16 cellular contexts compared by ENCODE assay signal in the genomic region with DNA sequence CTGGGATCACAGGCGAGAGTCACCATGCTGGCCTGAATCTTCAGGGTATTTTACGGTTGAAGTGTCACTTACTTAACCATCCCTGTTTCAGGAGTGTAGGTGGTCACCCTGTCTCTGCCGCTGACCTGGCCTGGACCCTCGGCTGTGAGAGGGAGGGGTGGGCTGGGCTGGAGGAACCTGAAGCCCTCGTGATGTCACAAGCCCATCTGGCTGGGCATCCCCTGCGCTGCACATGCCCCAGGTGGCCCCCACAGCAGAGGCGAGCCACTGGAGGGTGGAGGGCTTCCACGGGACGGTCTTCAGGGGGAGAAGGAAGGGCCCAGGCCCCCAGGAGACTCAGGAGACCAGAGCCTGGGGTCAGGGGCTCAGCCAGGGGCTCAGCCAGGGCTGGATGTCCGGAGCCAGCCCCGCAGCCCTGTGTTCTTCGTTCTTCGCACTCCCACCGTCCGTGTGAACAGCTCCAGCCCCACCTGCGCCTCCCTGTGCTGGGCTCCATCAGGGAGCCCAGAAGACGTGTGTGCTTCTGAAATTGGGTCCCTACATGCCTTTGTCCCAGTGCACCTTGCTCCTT. TPM values are rescaled to one million over a fixed set of nuclear protein-coding genes. Genes with fewer than 3 reads are reported as not detected.
A peak's percentile ranks its signal among the peaks of the same experiment; 100 is the strongest.
DNase-seq lines count a peak whose midpoint lies in the region; TF ChIP-seq lines count a peak whose summit lies in the region.
"Had no signal": no experiment of that assay in that cellular context is flagged by ENCODE, and none has a peak within 500 bp of the region (broad histone marks: within the 10 kb centered on the region; RNA-seq: fewer than 3 reads in every experiment).

No MANE protein-coding gene starts in this region.

- no peak overlapping the region for H3K27ac Mint-ChIP-seq in MCF 10A (ENCODE audit: low read depth, unreplicated experiment)

- H3K27me3 ChIP-seq in BLaER1 treated with 17β-estradiol and CSF1 and Interleukin-3, amounts not matched to agents 10 nM and 100 nM: peaks cover 5 to 7% (median 7%) of the 10 kb centered on the region in 11 experiments
- no peaks in the 10 kb centered on the region for H3K27me3 ChIP-seq in osteoblast (ENCODE audit: insufficient read depth, low read length)
- H3K27me3 ChIP-seq: SJCRH30 had no signal

- H3K9ac ChIP-seq in BLaER1 treated with 17β-estradiol and CSF1 and Interleukin-3, amounts not matched to agents 10 nM and 100 nM: no peak overlapping the region
- H3K9ac ChIP-seq in SK-N-MC (ENCODE audit: insufficient read length): no peak overlapping the region

- H3K4me1 Mint-ChIP-seq in MCF 10A (ENCODE audit: insufficient read depth, unreplicated experiment): peaks cover 4% of the 10 kb centered on the region

- no peak overlapping the region for H2AFZ ChIP-seq in osteoblast (ENCODE audit: low read length)

- no peak overlapping the region for H3K27ac ChIP-seq in BLaER1 treated with 17β-estradiol and CSF1 and Interleukin-3, amounts not matched to agents 10 nM and 100 nM
- H3K27ac ChIP-seq in SK-N-MC: peak overlapping the region; percentile 46; the same call in 1 of the 2 replicates
- H3K27ac ChIP-seq in osteoblast (ENCODE audit: low read depth, low read length): no peak overlapping the region
- H3K27ac ChIP-seq: C4-2B, SJCRH30 had no signal

- no peak overlapping the region for H3K4me3 Mint-ChIP-seq in MCF 10A (ENCODE audit: unreplicated experiment)

- intact Hi-C loops in MCF 10A (cut with micrococcal nuclease): no loop called here

- BruUV-seq in MCF 10A (replicated peaks; lab: Mats Ljungman, UMichigan): no TSS peak

- DNase-seq in D341Med (ENCODE audit: low spot score) (peak; percentile 41), SK-N-MC (ENCODE audit: low read depth, low spot score) (no peak), osteoblast (ENCODE audit: insufficient read length, low spot score, missing footprints) (peak; percentile 44), MCF 10A (ENCODE audit: unreplicated experiment) (no peak), COR-L47 (lab: John Stamatoyannopoulos, UW) (no peak)
- no peak for DNase-seq in effector CD8-positive, alpha-beta T cell (lab: John Stamatoyannopoulos, UW)
- DNase-seq: DMS153, HCEC 1CT, NCI-H1417 treated with DMSO at 0.1 percent for 48 hours, NCI-H187 treated with DMSO at 0.1 percent for 48 hours, NCI-H2227 treated with DMSO at 0.1 percent for 48 hours, RPMI8226, SJCRH30 had no signal

- H3K4me1 ChIP-seq in BLaER1 treated with 17β-estradiol and CSF1 and Interleukin-3, amounts not matched to agents 10 nM and 100 nM: peaks cover 49 to 94% (median 94%) of the 10 kb centered on the region in 10 experiments
- peaks cover 21% of the 10 kb centered on the region for H3K4me1 ChIP-seq in osteoblast (ENCODE audit: insufficient read depth, low read length)
- H3K4me1 ChIP-seq: SJCRH30 had no signal

- H3K4me2 ChIP-seq in BLaER1 treated with 17β-estradiol and CSF1 and Interleukin-3, amounts not matched to agents 10 nM and 100 nM: peak overlapping the region in 8 of 11 experiments; percentile 3 to 91 (median 86); a peak in 13 of 22 replicates
- no peak overlapping the region for H3K4me2 ChIP-seq in osteoblast (ENCODE audit: insufficient read depth, low read length)

- H3K9me3 Mint-ChIP-seq in MCF 10A (ENCODE audit: unreplicated experiment): no peaks in the 10 kb centered on the region

- POLR2A ChIA-PET in MCF 10A (lab: Yijun Ruan, JAX): no interaction called here

- H3K27me3 Mint-ChIP-seq in MCF 10A (ENCODE audit: insufficient read depth, unreplicated experiment): no peaks in the 10 kb centered on the region

- TF ChIP-seq CTCF in osteoblast (IDR thresholded peaks at IDR 0.05; ENCODE audit: extremely low read depth, low read depth, low read length) (no peak), MCF 10A (IDR thresholded peaks at IDR 0.05; ENCODE audit: unreplicated experiment) (no peak)

- H3K79me2 ChIP-seq in osteoblast (ENCODE audit: insufficient read depth, low read length): peaks cover 29% of the 10 kb centered on the region

- H3K9me3 ChIP-seq in BLaER1 treated with 17β-estradiol and CSF1 and Interleukin-3, amounts not matched to agents 10 nM and 100 nM (replicated peaks in 1 of 11): no peaks in the 10 kb centered on the region
- H3K9me3 ChIP-seq in SK-N-MC (ENCODE audit: low read depth, low read length) (no peaks in the 10 kb centered on the region), osteoblast (ENCODE audit: low read depth, low read length) (no peaks in the 10 kb centered on the region)
- H3K9me3 ChIP-seq: SJCRH30 had no signal

- H3K36me3 ChIP-seq in BLaER1 treated with 17β-estradiol and CSF1 and Interleukin-3, amounts not matched to agents 10 nM and 100 nM: peaks cover 8 to 66% (median 35%) of the 10 kb centered on the region in 11 experiments
- H3K36me3 ChIP-seq in SK-N-MC (ENCODE audit: insufficient read depth, low read length) (no peaks in the 10 kb centered on the region; the same call in 1 of the 2 replicates), osteoblast (ENCODE audit: insufficient read depth, low read length) (peaks cover 21% of the 10 kb centered on the region)
- H3K36me3 ChIP-seq: SJCRH30 had no signal

- H3K36me3 Mint-ChIP-seq in MCF 10A (ENCODE audit: insufficient read depth, unreplicated experiment): peaks cover 44% of the 10 kb centered on the region

- CTCF ChIA-PET in MCF 10A (lab: Yijun Ruan, JAX): interaction anchor here (8.3 kb wide), 1 partner anchor 118 kb away, joined by 94 read pairs; no protein-coding TSS in a partner anchor

- H4K20me1 ChIP-seq in BLaER1 treated with 17β-estradiol and CSF1 and Interleukin-3, amounts not matched to agents 10 nM and 100 nM: peaks cover 85 to 95% (median 94%) of the 10 kb centered on the region in 11 experiments
- peaks cover 27% of the 10 kb centered on the region for H4K20me1 ChIP-seq in osteoblast (ENCODE audit: insufficient read depth, low read length)

- no peak overlapping the region for H3K4me3 ChIP-seq in BLaER1 treated with 17β-estradiol and CSF1 and Interleukin-3, amounts not matched to agents 10 nM and 100 nM
- H3K4me3 ChIP-seq in SK-N-MC (no peak overlapping the region), osteoblast (ENCODE audit: insufficient read depth, low read length) (no peak overlapping the region)
- H3K4me3 ChIP-seq: GM12878, SJCRH30 had no signal

RNA-seq across cellular contexts. Expression of gene AHRR, which starts 7.6 kb away (rescaled TPM):
- total RNA-seq in osteoblast: 52.2 and 54.6 TPM in 2 replicates
- 3.2 and 3.3 TPM in 2 replicates for total RNA-seq in MCF 10A (2022)

RNA-seq across cellular contexts. Expression of gene PDCD6, which starts 42.4 kb away (rescaled TPM):
- total RNA-seq in osteoblast: 60.1 and 71.3 TPM in 2 replicates
- 107 and 133 TPM in 2 replicates for total RNA-seq in MCF 10A (2022)

Comparison
In these comparisons a context has a peak if more than half of its experiments do, and no peak if none do; other contexts are left out.
1. DNase-seq: peak in D341Med (single experiment) and osteoblast (single experiment); none in SK-N-MC (single experiment), effector CD8-positive, alpha-beta T cell (single experiment), MCF 10A (single experiment) and COR-L47 (single experiment).
2. RNA of gene AHRR, which starts 7.6 kb away (total RNA-seq): 52.2 to 54.6 TPM in osteoblast; 3.2 to 3.3 TPM in MCF 10A; every median in the first group is over 10 times any median in the second.